ENCODE assay signal across 8 cellular contexts in genomic region chr7:56063500-56063881, GRCh38. TPM values are rescaled to one million over a fixed set of nuclear protein-coding genes. Genes with fewer than 3 reads are reported as not detected.
DNase-seq lines count a peak whose midpoint lies in the region; ATAC-seq and TF ChIP-seq lines count a peak whose summit lies in the region.

No MANE protein-coding gene starts in this region.

- no peak for DNase-seq in Panc1 (ENCODE audit: low read depth, low spot score)
- DNase-seq in epithelial cell of prostate (ENCODE audit: low read depth, low spot score), result no peak
- DNase-seq in NOMO-1 (lab: John Stamatoyannopoulos, UW; ENCODE audit: unreplicated experiment in 2 of 2), result no peak
- no peak for DNase-seq in HUDEP-2 (lab: John Stamatoyannopoulos, UW; ENCODE audit: unreplicated experiment in 76 of 76)
- no peak for DNase-seq in midbrain (lab: John Stamatoyannopoulos, UW)

- CTCF ChIA-PET in Panc1 (lab: Charles Lee), result no interaction called here

- H3K27me3 ChIP-seq in Panc1 (ENCODE audit: control insufficient read depth, insufficient read depth, low read length), result no peaks in the 10 kb centered on the region
- H3K27me3 ChIP-seq in rectal smooth muscle tissue (ENCODE audit: control insufficient read depth, insufficient read depth, low read length), result no peaks in the 10 kb centered on the region

- intact Hi-C loops in Panc1 (cut with micrococcal nuclease; ENCODE audit: unreplicated experiment), result no loop called here

- H3K4me1 ChIP-seq in Panc1 (ENCODE audit: control insufficient read depth, insufficient read depth, low read length) (peaks cover 56% of the 10 kb centered on the region), rectal smooth muscle tissue (ENCODE audit: control insufficient read depth, insufficient read depth, low read length) (no peaks in the 10 kb centered on the region)

- no peaks in the 10 kb centered on the region for H3K9me3 ChIP-seq in Panc1 (ENCODE audit: control insufficient read depth, insufficient read depth, low read depth, low read length)

- H3K36me3 ChIP-seq in Panc1 (ENCODE audit: control insufficient read depth, insufficient read depth, low read length), result peaks cover 43% of the 10 kb centered on the region
- H3K36me3 ChIP-seq in rectal smooth muscle tissue (ENCODE audit: control insufficient read depth, insufficient read depth, low read length), result peaks cover 24% of the 10 kb centered on the region

- H3K4me3 ChIP-seq in Panc1 (ENCODE audit: low read depth in 2 of 2, low read length in 2 of 2) (peak overlapping the region; percentile 62 to 78), rectal smooth muscle tissue (ENCODE audit: low read length) (peak overlapping the region; percentile 96)

- ATAC-seq in GM21423 (IDR thresholded peaks at IDR 0.05; ENCODE audit: unreplicated experiment) (peak; percentile 1), Panc1 (peak; percentile 49), HG02973 (IDR thresholded peaks at IDR 0.05; ENCODE audit: unreplicated experiment) (no peak)

- in situ Hi-C loops in Panc1 (cut with HindIII; ENCODE audit: low pct_unique_long_range_greater_than_20kb, low sequenced_read_pairs), result no loop called here

- TSS peak; percentile 51 for BruUV-seq in Panc1 (replicated peaks; lab: Mats Ljungman, UMichigan)

- POLR2A ChIA-PET in Panc1 (lab: Charles Lee), result no interaction called here

- no peak for TF ChIP-seq CTCF in Panc1 (IDR thresholded peaks at IDR 0.05)

- peak overlapping the region; percentile 95 for H3K27ac ChIP-seq in Panc1 (ENCODE audit: low read length)
- H3K27ac ChIP-seq in epithelial cell of prostate, result peak overlapping the region; percentile 85
- peak overlapping the region; percentile 87 for H3K27ac ChIP-seq in rectal smooth muscle tissue (ENCODE audit: low read depth, low read length)

- H3K9ac ChIP-seq in rectal smooth muscle tissue (ENCODE audit: low read length), result no peak overlapping the region

RNA-seq across cellular contexts. Expression of gene SUMF2, which starts 0.6 kb away (rescaled TPM):
- total RNA-seq in Panc1 (2021; ENCODE audit: unreplicated experiment), result 156 TPM
- polyA plus RNA-seq in Panc1 (2012; ENCODE audit: insufficient read length), result 222 TPM

RNA-seq across cellular contexts. Expression of gene CCT6A, which starts 11.9 kb away (rescaled TPM):
- total RNA-seq in Panc1 (2021; ENCODE audit: unreplicated experiment), result 324 TPM
- 266 TPM for polyA plus RNA-seq in Panc1 (2012; ENCODE audit: insufficient read length)

RNA-seq across cellular contexts. Expression of gene PSPH, which starts 12.2 kb away (rescaled TPM):
- 62.3 TPM for total RNA-seq in Panc1 (2021; ENCODE audit: unreplicated experiment)
- 75.6 TPM for polyA plus RNA-seq in Panc1 (2012; ENCODE audit: insufficient read length)

RNA-seq across cellular contexts. Expression of gene PHKG1, which starts 29.3 kb away (rescaled TPM):
- total RNA-seq in Panc1 (2021; ENCODE audit: unreplicated experiment), result 0.67 TPM
- 1.3 TPM for polyA plus RNA-seq in Panc1 (2012; ENCODE audit: insufficient read length)

RNA-seq across cellular contexts. Expression of gene CHCHD2, which starts 42.8 kb away (rescaled TPM):
- 666 TPM for total RNA-seq in Panc1 (2021; ENCODE audit: unreplicated experiment)
- 680 TPM for polyA plus RNA-seq in Panc1 (2012; ENCODE audit: insufficient read length)
